In genomic region chr11:6240691-6241285, GRCh38 we compare ENCODE assay signal across 35 cellular contexts. TPM values are rescaled to one million over a fixed set of nuclear protein-coding genes. Genes with fewer than 3 reads are reported as not detected.
"Had no signal": no experiment of that assay in that cellular context is flagged by ENCODE, and none has a peak within 500 bp of the region (broad histone marks: within the 10 kb centered on the region; RNA-seq: fewer than 3 reads in every experiment).

No MANE protein-coding gene starts in this region.

- ATAC-seq: activated CD8-positive, alpha-beta memory T cell treated with anti-CD3 and anti-CD28 coated beads, Interleukin-2, amount 10 ng/mL, durations not matched to agents 7 days and 5 days; activated CD8-positive, alpha-beta T cell treated with anti-CD3 and anti-CD28 coated beads for 36 hours; activated naive CD8-positive, alpha-beta T cell treated with anti-CD3 and anti-CD28 coated beads, Interleukin-2, amount 50 U/mL, for 24 hours; body of pancreas; foreskin keratinocyte; left lobe of liver; stimulated activated memory B cell treated with anti-CD40 and anti-IgM and Interleukin-4, amounts not matched to agents 10 μg/mL and 1 μg/mL and 100 μg/mL, for 72 hours had no signal

- H3K27me3 ChIP-seq: body of pancreas, cardiac muscle cell, foreskin keratinocyte, sigmoid colon, stomach, suprapubic skin, tibial nerve had no signal

- DNase-seq: activated CD4-positive, alpha-beta T cell treated with anti-CD3 and anti-CD28 coated beads, Interleukin-2, amount 10 ng/mL, durations not matched to agents 7 days and 5 days; activated CD4-positive, CD25-positive, alpha-beta regulatory T cell treated with anti-CD3 and anti-CD28 coated beads, Interleukin-2, amount 50 U/mL, for 72 hours; activated CD8-positive, alpha-beta memory T cell treated with anti-CD3 and anti-CD28 coated beads, Interleukin-2, amount 10 ng/mL, durations not matched to agents 7 days and 5 days; activated CD8-positive, alpha-beta T cell treated with anti-CD3 and anti-CD28 coated beads for 36 hours; activated gamma-delta T cell; activated naive CD4-positive, alpha-beta T cell treated with anti-CD3 and anti-CD28 coated beads, Interleukin-2, amount 50 U/mL, for 16 hours; activated naive CD8-positive, alpha-beta T cell treated with anti-CD3 and anti-CD28 coated beads, Interleukin-2, amount 50 U/mL, for 24 hours; activated T-cell treated with anti-CD3 and anti-CD28 coated beads for 4 hours; anterior cingulate cortex; body of pancreas; effector CD4-positive, alpha-beta T cell; erythroblast; foreskin keratinocyte; kidney; lower lobe of right lung; mesendoderm; naive B cell; retina; sigmoid colon; stimulated activated CD4-positive, alpha-beta T cell treated with anti-CD3 and anti-CD28 coated beads, Interleukin-15, amount 100 ng/mL, for 24 hours; stomach; T-helper 9 cell; WERI-Rb-1 had no signal

- H3K36me3 Mint-ChIP-seq: activated CD8-positive, alpha-beta memory T cell treated with anti-CD3 and anti-CD28 coated beads, Interleukin-2, amount 10 ng/mL, durations not matched to agents 7 days and 5 days; naive B cell; stimulated activated memory B cell treated with anti-CD40 and anti-IgM and Interleukin-4, amounts not matched to agents 10 μg/mL and 1 μg/mL and 100 μg/mL, for 72 hours had no signal

- H3K9me3 ChIP-seq: body of pancreas, lower lobe of right lung, sigmoid colon, stomach, suprapubic skin, tibial nerve had no signal

- H3K4me3 ChIP-seq: body of pancreas, cardiac muscle cell, lower lobe of right lung, sigmoid colon, smooth muscle cell, stomach, suprapubic skin, tibial nerve had no signal

- H3K27me3 Mint-ChIP-seq: progenitor cell of endocrine pancreas had no signal

- H3K4me1 ChIP-seq: lower lobe of right lung, sigmoid colon, suprapubic skin, tibial nerve had no signal

- H3K36me3 ChIP-seq: cardiac muscle cell, lower lobe of right lung, sigmoid colon, stomach, suprapubic skin, tibial nerve, WERI-Rb-1 had no signal

- H3K27ac ChIP-seq: body of pancreas, cardiac muscle cell, foreskin keratinocyte, lower lobe of right lung, sigmoid colon, stomach, suprapubic skin, tibial nerve, WERI-Rb-1 had no signal

- H3K9me3 Mint-ChIP-seq: activated CD4-positive, alpha-beta T cell treated with anti-CD3 and anti-CD28 coated beads, Interleukin-2, amount 10 ng/mL, durations not matched to agents 7 days and 5 days; activated CD8-positive, alpha-beta T cell treated with anti-CD3 and anti-CD28 coated beads for 36 hours; activated naive CD8-positive, alpha-beta T cell treated with anti-CD3 and anti-CD28 coated beads, Interleukin-2, amount 50 U/mL, for 24 hours; activated T-helper 1 cell treated with anti-CD3 and anti-CD28 coated beads, Interleukin-12 subunit alpha, Interleukin-12 subunit beta, Interleukin-2, Interleukin-4 antibody, amounts not matched to agents 30 ng/mL and 10 ng/mL and 1 ng/mL, durations not matched to agents 14 hours and 24 hours and 36 hours; naive B cell; stimulated activated memory B cell treated with anti-CD40 and anti-IgM and Interleukin-4, amounts not matched to agents 10 μg/mL and 1 μg/mL and 100 μg/mL, for 72 hours had no signal

- H3K4me3 Mint-ChIP-seq: activated CD4-positive, alpha-beta T cell treated with anti-CD3 and anti-CD28 coated beads, Interleukin-2, amount 10 ng/mL, durations not matched to agents 7 days and 5 days; activated CD8-positive, alpha-beta memory T cell treated with anti-CD3 and anti-CD28 coated beads, Interleukin-2, amount 10 ng/mL, durations not matched to agents 7 days and 5 days; activated CD8-positive, alpha-beta T cell treated with anti-CD3 and anti-CD28 coated beads for 36 hours; activated naive CD8-positive, alpha-beta T cell treated with anti-CD3 and anti-CD28 coated beads, Interleukin-2, amount 50 U/mL, for 24 hours; activated T-helper 1 cell treated with anti-CD3 and anti-CD28 coated beads, Interleukin-12 subunit alpha, Interleukin-12 subunit beta, Interleukin-2, Interleukin-4 antibody, amounts not matched to agents 30 ng/mL and 10 ng/mL and 1 ng/mL, durations not matched to agents 14 hours and 24 hours and 36 hours; stimulated activated memory B cell treated with anti-CD40 and anti-IgM and Interleukin-4, amounts not matched to agents 10 μg/mL and 1 μg/mL and 100 μg/mL, for 72 hours had no signal

- H3K4me1 Mint-ChIP-seq: activated CD4-positive, alpha-beta T cell treated with anti-CD3 and anti-CD28 coated beads, Interleukin-2, amount 10 ng/mL, durations not matched to agents 7 days and 5 days; activated CD8-positive, alpha-beta memory T cell treated with anti-CD3 and anti-CD28 coated beads, Interleukin-2, amount 10 ng/mL, durations not matched to agents 7 days and 5 days; activated naive CD8-positive, alpha-beta T cell treated with anti-CD3 and anti-CD28 coated beads, Interleukin-2, amount 50 U/mL, for 24 hours; stimulated activated memory B cell treated with anti-CD40 and anti-IgM and Interleukin-4, amounts not matched to agents 10 μg/mL and 1 μg/mL and 100 μg/mL, for 72 hours had no signal

- H3K4me2 ChIP-seq: smooth muscle cell had no signal

- H3K27ac Mint-ChIP-seq: activated CD4-positive, alpha-beta T cell treated with anti-CD3 and anti-CD28 coated beads, Interleukin-2, amount 10 ng/mL, durations not matched to agents 7 days and 5 days; activated CD8-positive, alpha-beta memory T cell treated with anti-CD3 and anti-CD28 coated beads, Interleukin-2, amount 10 ng/mL, durations not matched to agents 7 days and 5 days; activated CD8-positive, alpha-beta T cell treated with anti-CD3 and anti-CD28 coated beads for 36 hours; activated naive CD8-positive, alpha-beta T cell treated with anti-CD3 and anti-CD28 coated beads, Interleukin-2, amount 50 U/mL, for 24 hours; activated T-helper 1 cell treated with anti-CD3 and anti-CD28 coated beads, Interleukin-12 subunit alpha, Interleukin-12 subunit beta, Interleukin-2, Interleukin-4 antibody, amounts not matched to agents 30 ng/mL and 10 ng/mL and 1 ng/mL, durations not matched to agents 14 hours and 24 hours and 36 hours; progenitor cell of endocrine pancreas; stimulated activated memory B cell treated with anti-CD40 and anti-IgM and Interleukin-4, amounts not matched to agents 10 μg/mL and 1 μg/mL and 100 μg/mL, for 72 hours had no signal

RNA-seq across cellular contexts. Expression of gene CNGA4, which starts 1.9 kb away (rescaled TPM):
- total RNA-seq: body of pancreas, left lobe of liver, stomach, suprapubic skin had no signal
- polyA plus RNA-seq: neural cell, smooth muscle cell had no signal

RNA-seq across cellular contexts. Expression of gene CCKBR, which starts 18.9 kb away (rescaled TPM):
- total RNA-seq: activated CD4-positive, alpha-beta T cell treated with anti-CD3 and anti-CD28 coated beads, Interleukin-2, amount 10 ng/mL, durations not matched to agents 7 days and 5 days; activated CD8-positive, alpha-beta memory T cell treated with anti-CD3 and anti-CD28 coated beads, Interleukin-2, amount 10 ng/mL, durations not matched to agents 7 days and 5 days; activated CD8-positive, alpha-beta T cell treated with anti-CD3 and anti-CD28 coated beads for 36 hours; activated T-helper 1 cell treated with anti-CD3 and anti-CD28 coated beads, Interleukin-12 subunit alpha, Interleukin-12 subunit beta, Interleukin-2, Interleukin-4 antibody, amounts not matched to agents 30 ng/mL and 10 ng/mL and 1 ng/mL, durations not matched to agents 14 hours and 24 hours and 36 hours; chondrocyte; foreskin keratinocyte; kidney; left lobe of liver; lower lobe of right lung; osteoblast; tibial nerve had no signal
- polyA plus RNA-seq: foreskin keratinocyte, sigmoid colon had no signal

RNA-seq across cellular contexts. Expression of gene C11orf42, which starts 35.4 kb away (rescaled TPM):
- total RNA-seq: activated CD4-positive, alpha-beta T cell treated with anti-CD3 and anti-CD28 coated beads, Interleukin-2, amount 10 ng/mL, durations not matched to agents 7 days and 5 days; activated CD8-positive, alpha-beta memory T cell treated with anti-CD3 and anti-CD28 coated beads, Interleukin-2, amount 10 ng/mL, durations not matched to agents 7 days and 5 days; activated CD8-positive, alpha-beta T cell treated with anti-CD3 and anti-CD28 coated beads for 36 hours; activated T-helper 1 cell treated with anti-CD3 and anti-CD28 coated beads, Interleukin-12 subunit alpha, Interleukin-12 subunit beta, Interleukin-2, Interleukin-4 antibody, amounts not matched to agents 30 ng/mL and 10 ng/mL and 1 ng/mL, durations not matched to agents 14 hours and 24 hours and 36 hours; body of pancreas; cardiac muscle cell; chondrocyte; foreskin keratinocyte; kidney; left lobe of liver; lower lobe of right lung; mucosa of gallbladder; osteoblast; progenitor cell of endocrine pancreas; sigmoid colon; smooth muscle cell; stomach; suprapubic skin; tibial nerve had no signal
- polyA plus RNA-seq: foreskin keratinocyte, neural cell, sigmoid colon, smooth muscle cell, stomach had no signal

RNA-seq across cellular contexts. Expression of gene OR52W1, which starts 41.8 kb away (rescaled TPM):
- total RNA-seq: activated CD4-positive, alpha-beta T cell treated with anti-CD3 and anti-CD28 coated beads, Interleukin-2, amount 10 ng/mL, durations not matched to agents 7 days and 5 days; activated CD8-positive, alpha-beta memory T cell treated with anti-CD3 and anti-CD28 coated beads, Interleukin-2, amount 10 ng/mL, durations not matched to agents 7 days and 5 days; activated CD8-positive, alpha-beta T cell treated with anti-CD3 and anti-CD28 coated beads for 36 hours; activated T-helper 1 cell treated with anti-CD3 and anti-CD28 coated beads, Interleukin-12 subunit alpha, Interleukin-12 subunit beta, Interleukin-2, Interleukin-4 antibody, amounts not matched to agents 30 ng/mL and 10 ng/mL and 1 ng/mL, durations not matched to agents 14 hours and 24 hours and 36 hours; body of pancreas; cardiac muscle cell; chondrocyte; foreskin keratinocyte; kidney; left lobe of liver; lower lobe of right lung; mucosa of gallbladder; osteoblast; progenitor cell of endocrine pancreas; sigmoid colon; smooth muscle cell; stomach; suprapubic skin; tibial nerve had no signal
- polyA plus RNA-seq: cardiac muscle cell, foreskin keratinocyte, neural cell, sigmoid colon, smooth muscle cell, stomach had no signal
